ENCODE assay signal across 1 cellular context in the genomic region with DNA sequence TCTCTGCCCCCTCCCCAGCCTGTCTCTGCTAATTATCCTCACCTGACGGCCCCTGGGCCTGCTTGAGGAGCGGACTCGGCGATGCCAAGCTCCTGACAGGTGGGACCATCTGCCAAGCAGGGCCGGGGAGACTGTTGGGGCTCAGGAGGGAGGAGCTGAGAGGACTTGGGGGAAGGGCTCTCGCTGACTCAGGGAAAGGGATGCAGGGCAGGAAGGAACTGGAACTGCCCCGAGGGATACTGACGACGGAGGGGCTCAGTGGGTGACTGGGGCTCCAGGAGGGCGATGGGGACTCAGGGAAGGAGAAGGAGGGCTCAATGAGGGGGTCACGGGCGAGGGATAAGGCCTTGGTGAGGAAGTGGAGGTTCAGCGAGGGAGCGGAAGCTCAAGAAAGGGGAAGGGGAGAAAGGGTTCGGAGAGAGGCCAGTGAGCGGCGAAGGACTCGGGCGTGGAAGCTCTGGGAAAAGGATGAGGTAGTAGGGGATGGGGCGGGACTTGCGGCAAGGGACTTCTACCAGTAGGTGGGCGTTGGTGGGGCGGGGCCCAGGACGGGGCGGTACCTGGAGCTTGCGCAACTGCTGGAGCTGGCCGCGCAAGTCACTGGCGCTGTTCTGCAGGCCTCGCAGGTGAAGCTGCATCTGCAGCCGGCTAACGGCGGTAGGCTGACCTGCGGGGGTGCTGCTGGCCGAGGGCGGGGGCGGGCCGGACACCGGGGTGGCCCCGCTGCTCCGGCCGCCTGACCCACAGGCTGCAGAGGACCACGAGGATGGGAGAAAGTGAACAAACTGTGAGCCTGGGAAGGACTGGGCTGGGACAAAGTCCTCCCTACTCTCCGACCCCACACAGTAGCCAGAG.
TF ChIP-seq lines count a peak whose summit lies in the region.

No MANE protein-coding gene starts in this region.

TF ChIP-seq in Ishikawa, 13 proteins besides CTCF, POLR2A, EP300 and RAD21:
- TF ChIP-seq, protein P1, sequence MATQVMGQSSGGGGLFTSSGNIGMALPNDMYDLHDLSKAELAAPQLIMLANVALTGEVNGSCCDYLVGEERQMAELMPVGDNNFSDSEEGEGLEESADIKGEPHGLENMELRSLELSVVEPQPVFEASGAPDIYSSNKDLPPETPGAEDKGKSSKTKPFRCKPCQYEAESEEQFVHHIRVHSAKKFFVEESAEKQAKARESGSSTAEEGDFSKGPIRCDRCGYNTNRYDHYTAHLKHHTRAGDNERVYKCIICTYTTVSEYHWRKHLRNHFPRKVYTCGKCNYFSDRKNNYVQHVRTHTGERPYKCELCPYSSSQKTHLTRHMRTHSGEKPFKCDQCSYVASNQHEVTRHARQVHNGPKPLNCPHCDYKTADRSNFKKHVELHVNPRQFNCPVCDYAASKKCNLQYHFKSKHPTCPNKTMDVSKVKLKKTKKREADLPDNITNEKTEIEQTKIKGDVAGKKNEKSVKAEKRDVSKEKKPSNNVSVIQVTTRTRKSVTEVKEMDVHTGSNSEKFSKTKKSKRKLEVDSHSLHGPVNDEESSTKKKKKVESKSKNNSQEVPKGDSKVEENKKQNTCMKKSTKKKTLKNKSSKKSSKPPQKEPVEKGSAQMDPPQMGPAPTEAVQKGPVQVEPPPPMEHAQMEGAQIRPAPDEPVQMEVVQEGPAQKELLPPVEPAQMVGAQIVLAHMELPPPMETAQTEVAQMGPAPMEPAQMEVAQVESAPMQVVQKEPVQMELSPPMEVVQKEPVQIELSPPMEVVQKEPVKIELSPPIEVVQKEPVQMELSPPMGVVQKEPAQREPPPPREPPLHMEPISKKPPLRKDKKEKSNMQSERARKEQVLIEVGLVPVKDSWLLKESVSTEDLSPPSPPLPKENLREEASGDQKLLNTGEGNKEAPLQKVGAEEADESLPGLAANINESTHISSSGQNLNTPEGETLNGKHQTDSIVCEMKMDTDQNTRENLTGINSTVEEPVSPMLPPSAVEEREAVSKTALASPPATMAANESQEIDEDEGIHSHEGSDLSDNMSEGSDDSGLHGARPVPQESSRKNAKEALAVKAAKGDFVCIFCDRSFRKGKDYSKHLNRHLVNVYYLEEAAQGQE (IDR thresholded peaks at IDR 0.05; ENCODE audit: low read depth) = peak; percentile 54
- TF ChIP-seq NFIC (IDR thresholded peaks at IDR 0.05) (no peak), TCF12 (IDR thresholded peaks at IDR 0.05; ENCODE audit: low read depth) (peak; percentile 33; the same call in 1 of the 2 replicates), CEBPB (IDR thresholded peaks at IDR 0.05) (peak; percentile 100), TAF1 (IDR thresholded peaks at IDR 0.05; ENCODE audit: low read depth) (no peak), EGR1 (IDR thresholded peaks at IDR 0.05) (peak; percentile 83)
- TF ChIP-seq, protein P2, sequence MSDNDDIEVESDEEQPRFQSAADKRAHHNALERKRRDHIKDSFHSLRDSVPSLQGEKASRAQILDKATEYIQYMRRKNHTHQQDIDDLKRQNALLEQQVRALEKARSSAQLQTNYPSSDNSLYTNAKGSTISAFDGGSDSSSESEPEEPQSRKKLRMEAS (IDR thresholded peaks at IDR 0.05) = peak; percentile 82
